Comparison of ENCODE assay signal across 12 cellular contexts in genomic region chr20:59003836-59004492, GRCh38. TPM values are rescaled to one million over a fixed set of nuclear protein-coding genes. Genes with fewer than 3 reads are reported as not detected.
DNase-seq lines count a peak whose midpoint lies in the region; ATAC-seq, FAIRE-seq and TF ChIP-seq lines count a peak whose summit lies in the region.
"Had no signal": no experiment of that assay in that cellular context is flagged by ENCODE, and none has a peak within 500 bp of the region (broad histone marks: within the 10 kb centered on the region; RNA-seq: fewer than 3 reads in every experiment).

No MANE protein-coding gene starts in this region.

- intact Hi-C loops in HepG2 (cut with micrococcal nuclease; ENCODE audit: unreplicated experiment) = no loop called here

- H3K9ac ChIP-seq in HepG2 (ENCODE audit: insufficient read depth, low read depth, low read length) = peak overlapping the region; percentile 31

- 28% methylated on average over 16 of the region's 16 CpGs for WGBS in HepG2 (ENCODE audit: low lambda C conversion rate)

- in situ Hi-C loops in HepG2 (cut with HindIII; ENCODE audit: extremely low pct_ligation_motif_present, low pct_unique_long_range_greater_than_20kb) = no loop called here

- CTCF ChIA-PET in HepG2 (lab: Yijun Ruan, JAX; ENCODE audit: low intra/inter-chr PET ratio, low total read pairs) = no interaction called here

- no TSS peak for BruUV-seq in HepG2 (replicated peaks; lab: Mats Ljungman, UMichigan)

- no peak overlapping the region for H3K27ac ChIP-seq in HepG2 (ENCODE audit: extremely low read length, insufficient read depth, low read length)

- H3K4me2 ChIP-seq in HepG2 (ENCODE audit: low read depth, low read length) = peak overlapping the region; percentile 90

- peaks cover 2 to 27% of the 10 kb centered on the region in 2 experiments for H3K27me3 ChIP-seq in HepG2 (ENCODE audit: control insufficient read depth in 1 of 2, insufficient read depth in 2 of 2, low read length in 2 of 2)

- H3K4me3 ChIP-seq in HepG2 (replicated peaks in 1 of 3; ENCODE audit: insufficient read depth in 1 of 3, low read depth in 2 of 3, low read length in 3 of 3) = peak overlapping the region; percentile 13 to 73 (median 21); a peak in 5 of 6 replicates

- no peaks in the 10 kb centered on the region for H4K20me1 ChIP-seq in HepG2 (ENCODE audit: insufficient read depth, low read length)

- no peaks in the 10 kb centered on the region for H3K9me3 ChIP-seq in HepG2 (ENCODE audit: low read length)

- H3K27me3 Mint-ChIP-seq in activated naive CD4-positive, alpha-beta T cell treated with anti-CD3 and anti-CD28 coated beads, Interleukin-2, amount 50 U/mL, for 24 hours = no peaks in the 10 kb centered on the region
- no peaks in the 10 kb centered on the region for H3K27me3 Mint-ChIP-seq in activated T-cell treated with anti-CD3 and anti-CD28 coated beads, Interleukin-2, amount 50 U/mL, for 4 hours (ENCODE audit: low read depth)
- H3K27me3 Mint-ChIP-seq in type B pancreatic cell = no peaks in the 10 kb centered on the region

- H3K4me1 ChIP-seq in HepG2 (ENCODE audit: insufficient read depth, low read length) = peaks cover 76% of the 10 kb centered on the region

- H3K4me3 Mint-ChIP-seq in activated naive CD4-positive, alpha-beta T cell treated with anti-CD3 and anti-CD28 coated beads, Interleukin-2, amount 50 U/mL, for 24 hours = no peak overlapping the region
- H3K4me3 Mint-ChIP-seq in activated T-cell treated with anti-CD3 and anti-CD28 coated beads, Interleukin-2, amount 50 U/mL, for 4 hours = peak overlapping the region; percentile 77
- peak overlapping the region; percentile 54 for H3K4me3 Mint-ChIP-seq in type B pancreatic cell

- ATAC-seq in activated T-cell treated with anti-CD3 and anti-CD28 coated beads, Interleukin-2, amount 50 U/mL, for 4 hours = no peak
- peak; percentile 19 for ATAC-seq in HepG2
- ATAC-seq in activated CD4-positive, CD25-positive, alpha-beta regulatory T cell treated with anti-CD3 and anti-CD28 coated beads, Interleukin-2, amount 50 U/mL, for 24 hours = no peak
- ATAC-seq: HCT116 had no signal

- no peak for TF ChIP-seq RAD21 in HepG2 (CRISPR knock-in tag; IDR thresholded peaks at IDR 0.05)

- H3K4me1 Mint-ChIP-seq in activated naive CD4-positive, alpha-beta T cell treated with anti-CD3 and anti-CD28 coated beads, Interleukin-2, amount 50 U/mL, for 24 hours = peaks cover 32% of the 10 kb centered on the region
- peaks cover 40% of the 10 kb centered on the region for H3K4me1 Mint-ChIP-seq in activated T-cell treated with anti-CD3 and anti-CD28 coated beads, Interleukin-2, amount 50 U/mL, for 4 hours (ENCODE audit: low read depth)
- H3K4me1 Mint-ChIP-seq in type B pancreatic cell (ENCODE audit: unreplicated experiment) = peaks cover 19% of the 10 kb centered on the region

- TF ChIP-seq EP300 in HepG2 (IDR thresholded peaks at IDR 0.05; ENCODE audit: low read depth in 2 of 2, low read length in 2 of 2) (no peak), HepG2 (CRISPR knock-in tag; IDR thresholded peaks at IDR 0.05; ENCODE audit: borderline replicate concordance) (no peak)

- H3K27ac Mint-ChIP-seq in activated naive CD4-positive, alpha-beta T cell treated with anti-CD3 and anti-CD28 coated beads, Interleukin-2, amount 50 U/mL, for 24 hours = peak overlapping the region; percentile 69
- H3K27ac Mint-ChIP-seq in type B pancreatic cell = peak overlapping the region; percentile 42

- no peak for DNase-seq in activated naive CD4-positive, alpha-beta T cell treated with Interleukin-2 at 50 U/mL for 16 hours
- DNase-seq in activated T-cell treated with anti-CD3 and anti-CD28 coated beads, Interleukin-2, amount 50 U/mL, for 4 hours = no peak
- DNase-seq in HepG2 (ENCODE audit: low spot score) (no peak), type B pancreatic cell (ENCODE audit: extremely low spot score, unreplicated experiment) (no peak), amygdala (lab: John Stamatoyannopoulos, UW) (no peak), NCI-H187 (lab: John Stamatoyannopoulos, UW) (no peak)
- DNase-seq: NCI-H524 treated with DMSO at 0.1 percent for 48 hours had no signal

- no peak for FAIRE-seq in HepG2 (lab: Jason Lieb, UNC)

- TF ChIP-seq CTCF in HepG2 (CRISPR knock-in tag; IDR thresholded peaks at IDR 0.05) (no peak), type B pancreatic cell (conservative IDR thresholded peaks at IDR 0.05) (no peak)

- H3K79me2 ChIP-seq in HepG2 (ENCODE audit: insufficient read depth, low read length) = no peaks in the 10 kb centered on the region

- H3K9me3 Mint-ChIP-seq in activated naive CD4-positive, alpha-beta T cell treated with anti-CD3 and anti-CD28 coated beads, Interleukin-2, amount 50 U/mL, for 24 hours = no peaks in the 10 kb centered on the region
- H3K9me3 Mint-ChIP-seq in activated T-cell treated with anti-CD3 and anti-CD28 coated beads, Interleukin-2, amount 50 U/mL, for 4 hours = no peaks in the 10 kb centered on the region
- H3K9me3 Mint-ChIP-seq in type B pancreatic cell = no peaks in the 10 kb centered on the region

- H3K36me3 Mint-ChIP-seq in activated naive CD4-positive, alpha-beta T cell treated with anti-CD3 and anti-CD28 coated beads, Interleukin-2, amount 50 U/mL, for 24 hours = no peaks in the 10 kb centered on the region
- H3K36me3 Mint-ChIP-seq in activated T-cell treated with anti-CD3 and anti-CD28 coated beads, Interleukin-2, amount 50 U/mL, for 4 hours (ENCODE audit: insufficient read depth) = no peaks in the 10 kb centered on the region
- H3K36me3 Mint-ChIP-seq in type B pancreatic cell = peaks cover 6% of the 10 kb centered on the region

- no peak for TF ChIP-seq POLR2A in HepG2 (IDR thresholded peaks at IDR 0.05; ENCODE audit: insufficient read depth in 1 of 2, low read depth in 2 of 2, low read length in 2 of 2)

- H3K36me3 ChIP-seq in HepG2 (replicated peaks in 1 of 2; ENCODE audit: control insufficient read depth in 1 of 2, insufficient read depth in 2 of 2, low read length in 2 of 2) = no peaks in the 10 kb centered on the region

- POLR2A ChIA-PET in HepG2 (lab: Yijun Ruan, JAX) = interaction anchor here (1.4 to 1.8 kb wide), 4 partner anchors 11 to 28 kb away, joined by 4 to 11 read pairs (median 6); partner anchors contain the start of gene ATP5F1E

- peak overlapping the region; percentile 65 for H2AFZ ChIP-seq in HepG2 (ENCODE audit: low read length)

RNA-seq across cellular contexts. Expression of gene CTSZ, which starts 3.1 kb away (rescaled TPM):
- 10 to 100 TPM; 18.7 to 27.9 (median 20.0) TPM for total RNA-seq in activated T-cell treated with anti-CD3 and anti-CD28 coated beads, Interleukin-2, amount 50 U/mL, for 4 hours
- total RNA-seq in HepG2 (2016; rRNA removed; fragmentation: Illumina TruSeq; extraction: Trizol) (not detected in 2 replicates), type B pancreatic cell (ENCODE audit: low replicate concordance) (71.9 and 75.9 TPM in 2 replicates)
- total RNA-seq in HepG2 (2016; cell fraction: cytosol; rRNA removed; fragmentation: Illumina TruSeq; extraction: Trizol; ENCODE audit: low read depth) = not detected in 2 replicates
- not detected in 2 replicates for total RNA-seq in HepG2 (2016; cell fraction: insoluble cytoplasmic fraction; rRNA removed; fragmentation: Illumina TruSeq; extraction: Trizol)
- total RNA-seq in HepG2 (2016; cell fraction: membrane; rRNA removed; fragmentation: Illumina TruSeq; extraction: Trizol) = not detected in 2 replicates
- total RNA-seq in HepG2 (2016; cell fraction: nucleus; rRNA removed; fragmentation: Illumina TruSeq; extraction: Trizol) = not detected in 2 replicates
- 0.33 and 0.46 TPM in 2 replicates for polyA plus RNA-seq in HepG2 (2011; rRNA removed)
- polyA plus RNA-seq in HepG2 (2011; cell fraction: cytosol; rRNA removed) = 0.28 and 0.36 TPM in 2 replicates
- polyA plus RNA-seq in HepG2 (2011; cell fraction: nucleus; rRNA removed) = 0.23 and 0.59 TPM in 2 replicates
- 0.47 and 0.52 TPM in 2 replicates for polyA plus RNA-seq in HepG2 (2012)
- not detected in 2 replicates for polyA plus RNA-seq in HepG2 (2016; cell fraction: cytosol; fragmentation: Illumina TruSeq; extraction: Trizol; ENCODE audit: low read depth)
- polyA plus RNA-seq in HepG2 (2016; cell fraction: insoluble cytoplasmic fraction; fragmentation: Illumina TruSeq; extraction: Trizol; ENCODE audit: low read depth) = not detected in 2 replicates
- polyA plus RNA-seq in HepG2 (2016; cell fraction: membrane; fragmentation: Illumina TruSeq; extraction: Trizol; ENCODE audit: low read depth) = not detected in 2 replicates
- not detected in 2 replicates for polyA plus RNA-seq in HepG2 (2016; cell fraction: nucleus; fragmentation: Illumina TruSeq; extraction: Trizol; ENCODE audit: insufficient read depth, low read depth)
- 0.10 and 114 TPM in 2 replicates for polyA minus RNA-seq in HepG2 (2011; rRNA and poly(A)+ RNA removed; ENCODE audit: low replicate concordance)
- polyA minus RNA-seq in HepG2 (2011; cell fraction: cytosol; rRNA and poly(A)+ RNA removed) = 0.70 TPM in 1 of 2 replicates, not detected in the other
- polyA minus RNA-seq in HepG2 (2011; cell fraction: nucleus; rRNA and poly(A)+ RNA removed) = 1.0 TPM in 1 of 2 replicates, not detected in the other

RNA-seq across cellular contexts. Expression of gene TUBB1, which starts 15.3 kb away (rescaled TPM):
- not detected for total RNA-seq in activated T-cell treated with anti-CD3 and anti-CD28 coated beads, Interleukin-2, amount 50 U/mL, for 4 hours
- 0.11 and 0.17 TPM in 2 replicates for total RNA-seq in HepG2 (2016; rRNA removed; fragmentation: Illumina TruSeq; extraction: Trizol)
- not detected in 2 replicates for total RNA-seq in HepG2 (2016; cell fraction: cytosol; rRNA removed; fragmentation: Illumina TruSeq; extraction: Trizol; ENCODE audit: low read depth)
- 0.17 and 0.25 TPM in 2 replicates for total RNA-seq in HepG2 (2016; cell fraction: insoluble cytoplasmic fraction; rRNA removed; fragmentation: Illumina TruSeq; extraction: Trizol)
- total RNA-seq in HepG2 (2016; cell fraction: membrane; rRNA removed; fragmentation: Illumina TruSeq; extraction: Trizol) = 0.07 TPM in 1 of 2 replicates, not detected in the other
- 0.09 and 0.16 TPM in 2 replicates for total RNA-seq in HepG2 (2016; cell fraction: nucleus; rRNA removed; fragmentation: Illumina TruSeq; extraction: Trizol)
- polyA plus RNA-seq in HepG2 (2011; rRNA removed) = 51.5 and 57.6 TPM in 2 replicates
- polyA plus RNA-seq in HepG2 (2011; cell fraction: cytosol; rRNA removed) = 32.3 and 32.4 TPM in 2 replicates
- 71.8 and 73.9 TPM in 2 replicates for polyA plus RNA-seq in HepG2 (2011; cell fraction: nucleus; rRNA removed)
- polyA plus RNA-seq in HepG2 (2012) = 7.2 and 22.3 TPM in 2 replicates
- 0.03 TPM in 1 of 2 replicates, not detected in the other for polyA plus RNA-seq in HepG2 (2016; cell fraction: cytosol; fragmentation: Illumina TruSeq; extraction: Trizol; ENCODE audit: low read depth)
- 0.23 and 0.33 TPM in 2 replicates for polyA plus RNA-seq in HepG2 (2016; cell fraction: insoluble cytoplasmic fraction; fragmentation: Illumina TruSeq; extraction: Trizol; ENCODE audit: low read depth)
- 0.05 and 0.07 TPM in 2 replicates for polyA plus RNA-seq in HepG2 (2016; cell fraction: membrane; fragmentation: Illumina TruSeq; extraction: Trizol; ENCODE audit: low read depth)
- 0.33 and 0.59 TPM in 2 replicates for polyA plus RNA-seq in HepG2 (2016; cell fraction: nucleus; fragmentation: Illumina TruSeq; extraction: Trizol; ENCODE audit: insufficient read depth, low read depth)
- polyA minus RNA-seq in HepG2 (2011; rRNA and poly(A)+ RNA removed; ENCODE audit: low replicate concordance) = 47.0 TPM in 1 of 2 replicates, not detected in the other
- polyA minus RNA-seq in HepG2 (2011; cell fraction: cytosol; rRNA and poly(A)+ RNA removed) = 17.2 and 17.4 TPM in 2 replicates
- polyA minus RNA-seq in HepG2 (2011; cell fraction: nucleus; rRNA and poly(A)+ RNA removed) = 20.1 and 23.4 TPM in 2 replicates
- 0.46 and 0.52 TPM in 2 replicates for total RNA-seq in type B pancreatic cell (ENCODE audit: low replicate concordance)
- total RNA-seq: HT1080, pulmonary artery endothelial cell had no signal

RNA-seq across cellular contexts. Expression of gene NELFCD, which starts 22.9 kb away (rescaled TPM):
- total RNA-seq in activated T-cell treated with anti-CD3 and anti-CD28 coated beads, Interleukin-2, amount 50 U/mL, for 4 hours = 100 to 1,000 TPM; 119 to 146 (median 128) TPM
- total RNA-seq in HepG2 (2016; rRNA removed; fragmentation: Illumina TruSeq; extraction: Trizol) (159 and 160 TPM in 2 replicates), type B pancreatic cell (ENCODE audit: low replicate concordance) (73.0 and 110 TPM in 2 replicates)
- total RNA-seq in HepG2 (2016; cell fraction: cytosol; rRNA removed; fragmentation: Illumina TruSeq; extraction: Trizol; ENCODE audit: low read depth) = 40.4 and 47.8 TPM in 2 replicates
- total RNA-seq in HepG2 (2016; cell fraction: insoluble cytoplasmic fraction; rRNA removed; fragmentation: Illumina TruSeq; extraction: Trizol) = 132 and 155 TPM in 2 replicates
- total RNA-seq in HepG2 (2016; cell fraction: membrane; rRNA removed; fragmentation: Illumina TruSeq; extraction: Trizol) = 73.6 and 76.0 TPM in 2 replicates
- total RNA-seq in HepG2 (2016; cell fraction: nucleus; rRNA removed; fragmentation: Illumina TruSeq; extraction: Trizol) = 124 and 141 TPM in 2 replicates
- 168 and 203 TPM in 2 replicates for polyA plus RNA-seq in HepG2 (2011; rRNA removed)
- polyA plus RNA-seq in HepG2 (2011; cell fraction: cytosol; rRNA removed) = 156 and 174 TPM in 2 replicates
- 553 and 648 TPM in 2 replicates for polyA plus RNA-seq in HepG2 (2011; cell fraction: nucleus; rRNA removed)
- polyA plus RNA-seq in HepG2 (2012) = 143 and 173 TPM in 2 replicates
- polyA plus RNA-seq in HepG2 (2016; cell fraction: cytosol; fragmentation: Illumina TruSeq; extraction: Trizol; ENCODE audit: low read depth) = 31.7 and 32.2 TPM in 2 replicates
- polyA plus RNA-seq in HepG2 (2016; cell fraction: insoluble cytoplasmic fraction; fragmentation: Illumina TruSeq; extraction: Trizol; ENCODE audit: low read depth) = 140 and 169 TPM in 2 replicates
- polyA plus RNA-seq in HepG2 (2016; cell fraction: membrane; fragmentation: Illumina TruSeq; extraction: Trizol; ENCODE audit: low read depth) = 55.0 and 56.1 TPM in 2 replicates
- 254 and 278 TPM in 2 replicates for polyA plus RNA-seq in HepG2 (2016; cell fraction: nucleus; fragmentation: Illumina TruSeq; extraction: Trizol; ENCODE audit: insufficient read depth, low read depth)
- polyA minus RNA-seq in HepG2 (2011; rRNA and poly(A)+ RNA removed; ENCODE audit: low replicate concordance) = 150 and 192 TPM in 2 replicates
- 74.9 and 79.5 TPM in 2 replicates for polyA minus RNA-seq in HepG2 (2011; cell fraction: cytosol; rRNA and poly(A)+ RNA removed)
- 224 and 244 TPM in 2 replicates for polyA minus RNA-seq in HepG2 (2011; cell fraction: nucleus; rRNA and poly(A)+ RNA removed)

RNA-seq across cellular contexts. Expression of gene ATP5F1E, which starts 28.2 kb away (rescaled TPM):
- 10 to 100 TPM; 86.1 to 99.3 (median 95.0) TPM for total RNA-seq in activated T-cell treated with anti-CD3 and anti-CD28 coated beads, Interleukin-2, amount 50 U/mL, for 4 hours
- total RNA-seq in HepG2 (2016; rRNA removed; fragmentation: Illumina TruSeq; extraction: Trizol) (134 and 163 TPM in 2 replicates), type B pancreatic cell (ENCODE audit: low replicate concordance) (75.6 and 81.8 TPM in 2 replicates)
- 136 and 187 TPM in 2 replicates for total RNA-seq in HepG2 (2016; cell fraction: cytosol; rRNA removed; fragmentation: Illumina TruSeq; extraction: Trizol; ENCODE audit: low read depth)
- 135 and 172 TPM in 2 replicates for total RNA-seq in HepG2 (2016; cell fraction: insoluble cytoplasmic fraction; rRNA removed; fragmentation: Illumina TruSeq; extraction: Trizol)
- total RNA-seq in HepG2 (2016; cell fraction: membrane; rRNA removed; fragmentation: Illumina TruSeq; extraction: Trizol) = 188 and 230 TPM in 2 replicates
- 74.5 and 76.2 TPM in 2 replicates for total RNA-seq in HepG2 (2016; cell fraction: nucleus; rRNA removed; fragmentation: Illumina TruSeq; extraction: Trizol)
- 99.9 and 121 TPM in 2 replicates for polyA plus RNA-seq in HepG2 (2011; rRNA removed)
- 40.4 and 46.7 TPM in 2 replicates for polyA plus RNA-seq in HepG2 (2011; cell fraction: cytosol; rRNA removed)
- polyA plus RNA-seq in HepG2 (2011; cell fraction: nucleus; rRNA removed) = 11.8 and 17.3 TPM in 2 replicates
- 85.8 and 145 TPM in 2 replicates for polyA plus RNA-seq in HepG2 (2012)
- polyA plus RNA-seq in HepG2 (2016; cell fraction: cytosol; fragmentation: Illumina TruSeq; extraction: Trizol; ENCODE audit: low read depth) = 146 and 191 TPM in 2 replicates
- polyA plus RNA-seq in HepG2 (2016; cell fraction: insoluble cytoplasmic fraction; fragmentation: Illumina TruSeq; extraction: Trizol; ENCODE audit: low read depth) = 167 and 175 TPM in 2 replicates
- polyA plus RNA-seq in HepG2 (2016; cell fraction: membrane; fragmentation: Illumina TruSeq; extraction: Trizol; ENCODE audit: low read depth) = 151 and 201 TPM in 2 replicates
- polyA plus RNA-seq in HepG2 (2016; cell fraction: nucleus; fragmentation: Illumina TruSeq; extraction: Trizol; ENCODE audit: insufficient read depth, low read depth) = 88.7 and 95.7 TPM in 2 replicates
- polyA minus RNA-seq in HepG2 (2011; rRNA and poly(A)+ RNA removed; ENCODE audit: low replicate concordance) = 19.0 and 25.4 TPM in 2 replicates
- 21.2 and 23.6 TPM in 2 replicates for polyA minus RNA-seq in HepG2 (2011; cell fraction: cytosol; rRNA and poly(A)+ RNA removed)
- 61.4 and 62.2 TPM in 2 replicates for polyA minus RNA-seq in HepG2 (2011; cell fraction: nucleus; rRNA and poly(A)+ RNA removed)

RNA-seq across cellular contexts. Expression of gene PRELID3B, which starts 38.6 kb away (rescaled TPM):
- 100 to 1,000 TPM; 147 to 174 (median 160) TPM for total RNA-seq in activated T-cell treated with anti-CD3 and anti-CD28 coated beads, Interleukin-2, amount 50 U/mL, for 4 hours
- total RNA-seq in HepG2 (2016; rRNA removed; fragmentation: Illumina TruSeq; extraction: Trizol) (42.6 and 59.8 TPM in 2 replicates), type B pancreatic cell (ENCODE audit: low replicate concordance) (45.9 and 54.9 TPM in 2 replicates)
- total RNA-seq in HepG2 (2016; cell fraction: cytosol; rRNA removed; fragmentation: Illumina TruSeq; extraction: Trizol; ENCODE audit: low read depth) = 19.8 and 23.7 TPM in 2 replicates
- 40.7 and 62.3 TPM in 2 replicates for total RNA-seq in HepG2 (2016; cell fraction: insoluble cytoplasmic fraction; rRNA removed; fragmentation: Illumina TruSeq; extraction: Trizol)
- 47.0 and 50.1 TPM in 2 replicates for total RNA-seq in HepG2 (2016; cell fraction: membrane; rRNA removed; fragmentation: Illumina TruSeq; extraction: Trizol)
- total RNA-seq in HepG2 (2016; cell fraction: nucleus; rRNA removed; fragmentation: Illumina TruSeq; extraction: Trizol) = 15.4 and 21.0 TPM in 2 replicates
- polyA plus RNA-seq in HepG2 (2011; rRNA removed) = 19.5 and 23.3 TPM in 2 replicates
- 7.1 and 11.2 TPM in 2 replicates for polyA plus RNA-seq in HepG2 (2011; cell fraction: cytosol; rRNA removed)
- 6.0 and 7.6 TPM in 2 replicates for polyA plus RNA-seq in HepG2 (2011; cell fraction: nucleus; rRNA removed)
- polyA plus RNA-seq in HepG2 (2012) = 17.6 and 21.3 TPM in 2 replicates
- 16.2 and 20.1 TPM in 2 replicates for polyA plus RNA-seq in HepG2 (2016; cell fraction: cytosol; fragmentation: Illumina TruSeq; extraction: Trizol; ENCODE audit: low read depth)
- polyA plus RNA-seq in HepG2 (2016; cell fraction: insoluble cytoplasmic fraction; fragmentation: Illumina TruSeq; extraction: Trizol; ENCODE audit: low read depth) = 46.4 and 46.8 TPM in 2 replicates
- polyA plus RNA-seq in HepG2 (2016; cell fraction: membrane; fragmentation: Illumina TruSeq; extraction: Trizol; ENCODE audit: low read depth) = 29.0 and 30.9 TPM in 2 replicates
- polyA plus RNA-seq in HepG2 (2016; cell fraction: nucleus; fragmentation: Illumina TruSeq; extraction: Trizol; ENCODE audit: insufficient read depth, low read depth) = 22.7 and 25.0 TPM in 2 replicates
- polyA minus RNA-seq in HepG2 (2011; rRNA and poly(A)+ RNA removed; ENCODE audit: low replicate concordance) = 35.2 and 278 TPM in 2 replicates
- polyA minus RNA-seq in HepG2 (2011; cell fraction: cytosol; rRNA and poly(A)+ RNA removed) = 23.0 and 32.6 TPM in 2 replicates
- polyA minus RNA-seq in HepG2 (2011; cell fraction: nucleus; rRNA and poly(A)+ RNA removed) = 9.5 and 14.8 TPM in 2 replicates

Comparison
In these comparisons a context has a peak if more than half of its experiments do, and no peak if none do; other contexts are left out.
1. RNA of gene CTSZ, which starts 3.1 kb away (total RNA-seq): 71.9 to 75.9 TPM in type B pancreatic cell and 18.7 to 27.9 TPM in activated T-cell treated with anti-CD3 and anti-CD28 coated beads, Interleukin-2, amount 50 U/mL, for 4 hours; not detected in HepG2; every median in the first group is over 10 times any median in the second.